Comparison of ENCODE assay signal across 11 cellular contexts in the genomic region with DNA sequence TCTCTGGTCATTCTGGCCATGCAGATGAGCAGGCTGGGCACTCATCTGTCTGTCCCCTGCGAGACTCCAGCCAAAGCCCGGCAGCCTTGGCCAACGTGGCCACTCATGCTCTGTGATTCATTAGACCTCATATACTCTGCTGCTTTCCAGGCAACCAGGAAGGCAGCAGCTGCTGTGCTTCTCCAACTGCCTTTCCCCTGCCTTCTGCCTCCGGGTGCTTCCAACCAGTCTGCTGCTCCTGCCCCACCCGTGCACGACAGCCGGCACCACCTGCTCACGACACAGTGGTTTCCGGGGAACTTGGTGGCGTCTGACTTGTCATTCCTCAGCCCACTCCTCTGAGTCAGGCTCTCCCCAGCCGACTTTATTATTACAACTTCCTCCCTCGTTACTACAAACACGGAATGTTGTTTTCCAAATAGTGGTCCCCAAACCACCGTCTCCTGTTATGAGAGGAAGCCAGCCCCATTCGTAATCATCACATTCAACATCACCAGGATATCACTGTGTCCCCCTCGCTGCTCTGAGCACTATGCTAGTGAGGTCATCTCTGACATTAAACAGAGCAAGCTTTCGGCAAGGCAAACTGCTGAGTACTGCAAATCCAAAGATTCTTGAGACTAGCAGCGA.
DNase-seq lines count a peak whose midpoint lies in the region; ATAC-seq and TF ChIP-seq lines count a peak whose summit lies in the region.
"Had no signal": no experiment of that assay in that cellular context is flagged by ENCODE, and none has a peak within 500 bp of the region (broad histone marks: within the 10 kb centered on the region; RNA-seq: fewer than 3 reads in every experiment).

No MANE protein-coding gene starts in this region.

- no peak overlapping the region for H3K4me3 ChIP-seq in body of pancreas
- H3K4me3 ChIP-seq: sigmoid colon had no signal

- TF ChIP-seq POLR2A in body of pancreas (IDR thresholded peaks at IDR 0.05), result no peak

- no peaks in the 10 kb centered on the region for H3K27me3 ChIP-seq in body of pancreas
- H3K27me3 ChIP-seq: sigmoid colon had no signal

- H3K9me3 ChIP-seq in body of pancreas, result no peaks in the 10 kb centered on the region
- H3K9me3 ChIP-seq: sigmoid colon had no signal

- H3K27ac ChIP-seq in body of pancreas, result no peak overlapping the region
- H3K27ac ChIP-seq: sigmoid colon had no signal

- peak; percentile 33 for ATAC-seq in body of pancreas
- ATAC-seq: Panc1 had no signal

- 60 to 75% methylated on average over 18 of the region's 18 CpGs for WGBS in body of pancreas, 2 donors

- peaks cover 11% of the 10 kb centered on the region for H3K4me1 ChIP-seq in body of pancreas

- DNase-seq in activated T-cell treated with anti-CD3 and anti-CD28 coated beads for 48 hours (ENCODE audit: low read depth) (peak; percentile 35), body of pancreas (peak in 3 of 4 donors; percentile 15 to 33 (median 20)), medulla oblongata (ENCODE audit: extremely low spot score) (peak; percentile 17), stromal cell of bone marrow (ENCODE audit: low read depth) (peak; percentile 63), DMS79 treated with DMSO at 0.1 percent for 48 hours (lab: John Stamatoyannopoulos, UW) (no peak), activated gamma-delta T cell treated with Interleukin-2 at 50 U/mL for 16 hours (no peak), SIG-M5 treated with dmso at 0.1 percent for 504 hours (lab: John Stamatoyannopoulos, UW; ENCODE audit: unreplicated experiment) (no peak)
- no peak for DNase-seq in activated T-cell treated with anti-CD3 and anti-CD28 coated beads, Interleukin-2, amount 50 U/mL, for 1 hour
- DNase-seq: DND-41, sigmoid colon had no signal

- TF ChIP-seq CTCF in body of pancreas (IDR thresholded peaks at IDR 0.05), result no peak

- H3K36me3 ChIP-seq in body of pancreas (replicated peaks in 1 of 2; ENCODE audit: insufficient read depth in 1 of 2, low read depth in 2 of 2), result no peaks in the 10 kb centered on the region
- H3K36me3 ChIP-seq: sigmoid colon had no signal

- intact Hi-C loops in body of pancreas (cut with DNase I), result no loop called here

Comparison
In these comparisons a context has a peak if more than half of its experiments do, and no peak if none do; other contexts are left out.
1. DNase-seq: peak in activated T-cell treated with anti-CD3 and anti-CD28 coated beads for 48 hours (single experiment), body of pancreas (3 of 4), medulla oblongata (single experiment) and stromal cell of bone marrow (single experiment); none in activated T-cell treated with anti-CD3 and anti-CD28 coated beads, Interleukin-2, amount 50 U/mL, for 1 hour (single experiment), DMS79 treated with DMSO at 0.1 percent for 48 hours (single experiment), activated gamma-delta T cell treated with Interleukin-2 at 50 U/mL for 16 hours (single experiment) and SIG-M5 treated with dmso at 0.1 percent for 504 hours (single experiment).